ENCODE assay signal across 39 cellular contexts in the genomic region with DNA sequence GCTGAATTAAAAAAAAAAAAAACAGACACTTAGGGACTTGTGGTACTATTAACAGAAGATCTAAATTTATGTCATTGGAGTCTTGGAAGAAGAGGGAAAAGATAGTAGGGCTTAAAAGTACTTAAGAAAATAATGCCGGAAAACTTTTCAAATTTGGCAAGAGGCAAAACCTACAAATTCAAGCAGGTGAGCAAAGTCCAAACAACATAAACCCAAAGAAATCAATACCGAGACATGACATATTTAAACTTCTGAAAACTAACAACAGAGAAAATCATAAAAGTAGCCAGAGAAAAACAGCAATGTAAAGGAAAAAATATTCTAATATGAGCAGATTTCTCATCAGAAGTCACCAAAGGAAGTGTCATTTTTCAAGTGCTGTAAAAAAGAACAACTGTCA.
"Had no signal": no experiment of that assay in that cellular context is flagged by ENCODE, and none has a peak within 500 bp of the region (broad histone marks: within the 10 kb centered on the region; RNA-seq: fewer than 3 reads in every experiment).

No MANE protein-coding gene starts in this region.

- ATAC-seq: activated naive CD4-positive, alpha-beta T cell treated with anti-CD3 and anti-CD28 coated beads, Interleukin-2, amount 50 U/mL, for 72 hours; activated naive CD8-positive, alpha-beta T cell treated with anti-CD3 and anti-CD28 coated beads, Interleukin-2, amount 50 U/mL, for 24 hours; activated T-cell treated with anti-CD3 and anti-CD28 coated beads, Interleukin-2, amount 50 U/mL, for 4 hours; activated T-cell treated with anti-CD3 and anti-CD28 coated beads, Interleukin-2, amount 50 U/mL, for 72 hours; activated T-helper 17 cell treated with anti-CD3 and anti-CD28 coated beads, Interleukin-2, amount 50 U/mL, for 72 hours; body of pancreas had no signal

- H3K4me3 Mint-ChIP-seq: activated naive CD4-positive, alpha-beta T cell treated with anti-CD3 and anti-CD28 coated beads for 36 hours; activated naive CD4-positive, alpha-beta T cell treated with anti-CD3 and anti-CD28 coated beads, Interleukin-2, amount 10 ng/mL, durations not matched to agents 7 days and 5 days; activated naive CD4-positive, alpha-beta T cell treated with anti-CD3 and anti-CD28 coated beads, Interleukin-2, amount 50 U/mL, for 24 hours; activated naive CD8-positive, alpha-beta T cell; activated naive CD8-positive, alpha-beta T cell treated with anti-CD3 and anti-CD28 coated beads for 36 hours; activated naive CD8-positive, alpha-beta T cell treated with anti-CD3 and anti-CD28 coated beads, Interleukin-2, amount 10 ng/mL, durations not matched to agents 7 days and 5 days; activated naive CD8-positive, alpha-beta T cell treated with anti-CD3 and anti-CD28 coated beads, Interleukin-2, amount 50 U/mL, for 24 hours; activated T-cell treated with anti-CD3 and anti-CD28 coated beads, Interleukin-2, amount 50 U/mL, for 24 hours; activated T-cell treated with anti-CD3 and anti-CD28 coated beads, Interleukin-2, amount 50 U/mL, for 4 hours; activated T-cell treated with anti-CD3 and anti-CD28 coated beads, Interleukin-2, amount 50 U/mL, for 72 hours; activated T-helper 1 cell treated with anti-CD3 and anti-CD28 coated beads, Interleukin-12 subunit alpha, Interleukin-12 subunit beta, Interleukin-2, Interleukin-4 antibody, amounts not matched to agents 30 ng/mL and 10 ng/mL and 1 ng/mL, durations not matched to agents 14 hours and 24 hours and 36 hours; activated T-helper 17 cell treated with anti-CD3 and anti-CD28 coated beads, Interleukin-2, amount 50 U/mL, for 72 hours; brain; central memory CD8-positive, alpha-beta T cell had no signal

- H3K27ac Mint-ChIP-seq: activated naive CD4-positive, alpha-beta T cell treated with anti-CD3 and anti-CD28 coated beads for 36 hours; activated naive CD4-positive, alpha-beta T cell treated with anti-CD3 and anti-CD28 coated beads, Interleukin-2, amount 10 ng/mL, durations not matched to agents 7 days and 5 days; activated naive CD4-positive, alpha-beta T cell treated with anti-CD3 and anti-CD28 coated beads, Interleukin-2, amount 50 U/mL, for 24 hours; activated naive CD8-positive, alpha-beta T cell; activated naive CD8-positive, alpha-beta T cell treated with anti-CD3 and anti-CD28 coated beads for 36 hours; activated naive CD8-positive, alpha-beta T cell treated with anti-CD3 and anti-CD28 coated beads, Interleukin-2, amount 10 ng/mL, durations not matched to agents 7 days and 5 days; activated naive CD8-positive, alpha-beta T cell treated with anti-CD3 and anti-CD28 coated beads, Interleukin-2, amount 50 U/mL, for 24 hours; activated T-cell treated with anti-CD3 and anti-CD28 coated beads, Interleukin-2, amount 50 U/mL, for 24 hours; activated T-cell treated with anti-CD3 and anti-CD28 coated beads, Interleukin-2, amount 50 U/mL, for 72 hours; activated T-helper 1 cell treated with anti-CD3 and anti-CD28 coated beads, Interleukin-12 subunit alpha, Interleukin-12 subunit beta, Interleukin-2, Interleukin-4 antibody, amounts not matched to agents 30 ng/mL and 10 ng/mL and 1 ng/mL, durations not matched to agents 14 hours and 24 hours and 36 hours; activated T-helper 17 cell treated with anti-CD3 and anti-CD28 coated beads, Interleukin-2, amount 50 U/mL, for 72 hours; activated T-helper 2 cell treated with anti-CD3 and anti-CD28 coated beads, Interferon-gamma antibody, Interleukin-2, Interleukin-4, amounts not matched to agents 10 μg/mL and 5 μg/mL and 100 μg/mL, durations not matched to agents 14 hours and 24 hours and 36 hours; brain had no signal

- H3K27ac ChIP-seq: adrenal gland, ascending aorta, body of pancreas, brain microvascular endothelial cell, breast epithelium, cardiac muscle cell had no signal

- DNase-seq: activated effector memory CD4-positive, alpha-beta T cell treated with anti-CD3 and anti-CD28 coated beads, Interleukin-2, amount 50 U/mL, for 16 hours; activated effector memory CD4-positive, alpha-beta T cell treated with Interleukin-2 at 50 U/mL for 16 hours; activated gamma-delta T cell; activated gamma-delta T cell treated with Interleukin-2 at 50 U/mL for 16 hours; activated naive CD4-positive, alpha-beta T cell; activated naive CD4-positive, alpha-beta T cell treated with anti-CD3 and anti-CD28 coated beads for 36 hours; activated naive CD4-positive, alpha-beta T cell treated with anti-CD3 and anti-CD28 coated beads, Interleukin-2, amount 10 ng/mL, durations not matched to agents 7 days and 5 days; activated naive CD4-positive, alpha-beta T cell treated with anti-CD3 and anti-CD28 coated beads, Interleukin-2, amount 50 U/mL, for 16 hours; activated naive CD4-positive, alpha-beta T cell treated with Interleukin-2 at 50 U/mL for 16 hours; activated naive CD8-positive, alpha-beta T cell treated with anti-CD3 and anti-CD28 coated beads for 36 hours; activated naive CD8-positive, alpha-beta T cell treated with anti-CD3 and anti-CD28 coated beads, Interleukin-2, amount 10 ng/mL, durations not matched to agents 7 days and 5 days; activated naive CD8-positive, alpha-beta T cell treated with anti-CD3 and anti-CD28 coated beads, Interleukin-2, amount 50 U/mL, for 24 hours; activated T-cell treated with anti-CD3 and anti-CD28 coated beads, Interleukin-2, amount 50 U/mL, for 24 hours; activated T-cell treated with anti-CD3 and anti-CD28 coated beads, Interleukin-2, amount 50 U/mL, for 4 hours; activated T-cell treated with anti-CD3 and anti-CD28 coated beads, Interleukin-2, amount 50 U/mL, for 48 hours; activated T-cell treated with anti-CD3 and anti-CD28 coated beads, Interleukin-2, amount 50 U/mL, for 72 hours; adrenal gland; amniotic stem cell; amygdala; anterior cingulate cortex; aorta; body of pancreas; brain microvascular endothelial cell; caudate nucleus; central memory CD4-positive, alpha-beta T cell; cerebellar nuclear complex had no signal

- H3K4me3 ChIP-seq: adrenal gland, ascending aorta, body of pancreas, breast epithelium, cardiac muscle cell had no signal

- H3K4me1 Mint-ChIP-seq: activated naive CD4-positive, alpha-beta T cell treated with anti-CD3 and anti-CD28 coated beads, Interleukin-2, amount 10 ng/mL, durations not matched to agents 7 days and 5 days; activated naive CD8-positive, alpha-beta T cell treated with anti-CD3 and anti-CD28 coated beads for 36 hours; activated naive CD8-positive, alpha-beta T cell treated with anti-CD3 and anti-CD28 coated beads, Interleukin-2, amount 10 ng/mL, durations not matched to agents 7 days and 5 days; activated T-helper 17 cell treated with anti-CD3 and anti-CD28 coated beads, Interleukin-2, amount 50 U/mL, for 72 hours had no signal

- H3K36me3 Mint-ChIP-seq: activated naive CD4-positive, alpha-beta T cell treated with anti-CD3 and anti-CD28 coated beads, Interleukin-2, amount 10 ng/mL, durations not matched to agents 7 days and 5 days; activated naive CD8-positive, alpha-beta T cell treated with anti-CD3 and anti-CD28 coated beads, Interleukin-2, amount 10 ng/mL, durations not matched to agents 7 days and 5 days had no signal

- H3K9me3 Mint-ChIP-seq: activated naive CD4-positive, alpha-beta T cell treated with anti-CD3 and anti-CD28 coated beads, Interleukin-2, amount 10 ng/mL, durations not matched to agents 7 days and 5 days; activated naive CD4-positive, alpha-beta T cell treated with anti-CD3 and anti-CD28 coated beads, Interleukin-2, amount 50 U/mL, for 24 hours; activated T-helper 1 cell treated with anti-CD3 and anti-CD28 coated beads, Interleukin-12 subunit alpha, Interleukin-12 subunit beta, Interleukin-2, Interleukin-4 antibody, amounts not matched to agents 30 ng/mL and 10 ng/mL and 1 ng/mL, durations not matched to agents 14 hours and 24 hours and 36 hours; activated T-helper 17 cell treated with anti-CD3 and anti-CD28 coated beads, Interleukin-2, amount 50 U/mL, for 72 hours; activated T-helper 2 cell treated with anti-CD3 and anti-CD28 coated beads, Interferon-gamma antibody, Interleukin-2, Interleukin-4, amounts not matched to agents 10 μg/mL and 5 μg/mL and 100 μg/mL, durations not matched to agents 14 hours and 24 hours and 36 hours; central memory CD8-positive, alpha-beta T cell had no signal

- H3K36me3 ChIP-seq: adrenal gland, brain microvascular endothelial cell, cardiac muscle cell had no signal

- H3K27me3 ChIP-seq: adrenal gland, ascending aorta, body of pancreas, brain microvascular endothelial cell, breast epithelium, cardiac muscle cell had no signal

- H3K9me3 ChIP-seq: body of pancreas, breast epithelium had no signal

- FAIRE-seq: astrocyte, bronchial epithelial cell had no signal

- H3K27me3 Mint-ChIP-seq: activated naive CD4-positive, alpha-beta T cell treated with anti-CD3 and anti-CD28 coated beads, Interleukin-2, amount 10 ng/mL, durations not matched to agents 7 days and 5 days; activated naive CD4-positive, alpha-beta T cell treated with anti-CD3 and anti-CD28 coated beads, Interleukin-2, amount 50 U/mL, for 24 hours; activated naive CD8-positive, alpha-beta T cell; activated naive CD8-positive, alpha-beta T cell treated with anti-CD3 and anti-CD28 coated beads for 36 hours; activated naive CD8-positive, alpha-beta T cell treated with anti-CD3 and anti-CD28 coated beads, Interleukin-2, amount 10 ng/mL, durations not matched to agents 7 days and 5 days; activated naive CD8-positive, alpha-beta T cell treated with anti-CD3 and anti-CD28 coated beads, Interleukin-2, amount 50 U/mL, for 24 hours; activated T-cell treated with anti-CD3 and anti-CD28 coated beads, Interleukin-2, amount 50 U/mL, for 24 hours; activated T-helper 17 cell treated with anti-CD3 and anti-CD28 coated beads, Interleukin-2, amount 50 U/mL, for 72 hours; brain; central memory CD8-positive, alpha-beta T cell had no signal

- H3K4me1 ChIP-seq: adrenal gland, ascending aorta, body of pancreas, breast epithelium had no signal
